7 cellular contexts compared by ENCODE assay signal in the genomic region with DNA sequence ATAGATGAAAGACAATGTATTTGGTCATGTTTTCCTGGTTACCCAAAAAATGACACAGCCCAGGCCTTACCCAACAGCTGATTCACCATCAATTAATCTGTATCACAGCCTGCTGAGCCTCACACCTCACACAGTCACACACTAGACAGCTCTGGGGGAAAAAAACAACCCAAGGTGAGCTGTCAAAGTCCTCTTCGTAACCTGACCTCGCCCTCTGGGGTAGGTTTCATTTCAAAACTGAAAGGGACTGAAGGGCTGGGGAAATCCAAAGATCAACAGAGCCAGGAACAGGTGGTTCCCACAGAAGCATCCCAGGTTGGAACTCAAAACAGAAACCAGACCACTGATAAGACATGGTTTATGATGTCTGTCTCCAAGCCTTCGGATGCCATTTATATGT. TPM values are rescaled to one million over a fixed set of nuclear protein-coding genes. Genes with fewer than 3 reads are reported as not detected.
DNase-seq lines count a peak whose midpoint lies in the region; ATAC-seq and TF ChIP-seq lines count a peak whose summit lies in the region.

No MANE protein-coding gene starts in this region.

- H3K36me3 Mint-ChIP-seq in activated T-cell treated with anti-CD3 and anti-CD28 coated beads, Interleukin-2, amount 50 U/mL, for 4 hours (ENCODE audit: insufficient read depth), result peaks cover 38% of the 10 kb centered on the region

- H3K36me3 ChIP-seq in liver (ENCODE audit: control insufficient read depth in 4 of 4, insufficient read depth in 3 of 4, low read depth in 1 of 4, low read length in 3 of 4), result peaks cover 0 to 20% (median 8%) of the 10 kb centered on the region in 4 donors
- peaks cover 2 to 4% of the 10 kb centered on the region in 2 donors for H3K36me3 ChIP-seq in aorta (ENCODE audit: control insufficient read depth in 1 of 2, insufficient read depth in 2 of 2, low read length in 1 of 2)

- peaks cover 45% of the 10 kb centered on the region for H3K4me1 Mint-ChIP-seq in activated T-cell treated with anti-CD3 and anti-CD28 coated beads, Interleukin-2, amount 50 U/mL, for 4 hours (ENCODE audit: low read depth)

- no peaks in the 10 kb centered on the region for H3K27me3 ChIP-seq in liver (ENCODE audit: control insufficient read depth in 4 of 4, insufficient read depth in 4 of 4, low read length in 3 of 4)
- H3K27me3 ChIP-seq in aorta (ENCODE audit: control insufficient read depth in 1 of 2, insufficient read depth in 2 of 2, low read length in 1 of 2), result no peaks in the 10 kb centered on the region

- peak overlapping the region; percentile 25 to 86 for H3K9ac ChIP-seq in liver (ENCODE audit: low read depth in 1 of 2, low read length in 2 of 2)

- WGBS in liver, result 27% methylated on average over 3 of the region's 3 CpGs
- 93 to 96% methylated on average over 3 of the region's 3 CpGs for WGBS in aorta, 2 donors

- intact Hi-C loops in aorta (cut with DNase I), result loop anchor here in 1 of 2 donors (5.0 to 10.0 kb wide), 2 partner anchors 37 to 334 kb away; no protein-coding TSS in a partner anchor

- no peaks in the 10 kb centered on the region for H3K27me3 Mint-ChIP-seq in activated T-cell treated with anti-CD3 and anti-CD28 coated beads, Interleukin-2, amount 50 U/mL, for 4 hours (ENCODE audit: low read depth)

- TF ChIP-seq RAD21 in liver (IDR thresholded peaks at IDR 0.05), result peak; percentile 60 to 64

- H3K4me3 ChIP-seq in liver (ENCODE audit: low read depth in 1 of 3, low read length in 3 of 3) (no peak overlapping the region), aorta (ENCODE audit: low read length in 2 of 2) (no peak overlapping the region)

- no peak for TF ChIP-seq CTCF in liver (IDR thresholded peaks at IDR 0.05; ENCODE audit: low read depth, low read length, missing input control)

- H3K4me1 ChIP-seq in liver (ENCODE audit: control insufficient read depth in 4 of 4, insufficient read depth in 4 of 4, low read length in 3 of 4) (peaks cover 0 to 27% (median 8%) of the 10 kb centered on the region in 4 donors), aorta (ENCODE audit: control insufficient read depth in 1 of 2, insufficient read depth in 2 of 2, low read length in 2 of 2) (no peaks in the 10 kb centered on the region)

- H3K9me3 ChIP-seq in liver (ENCODE audit: control insufficient read depth in 4 of 4, low read length in 3 of 4), result no peaks in the 10 kb centered on the region
- no peaks in the 10 kb centered on the region for H3K9me3 ChIP-seq in aorta (ENCODE audit: control insufficient read depth, low read length)

- peak overlapping the region; percentile 39 for H3K4me3 Mint-ChIP-seq in activated T-cell treated with anti-CD3 and anti-CD28 coated beads, Interleukin-2, amount 50 U/mL, for 4 hours

- ATAC-seq in GM21360 (IDR thresholded peaks at IDR 0.05; ENCODE audit: unreplicated experiment), result peak; percentile 63
- ATAC-seq in HG03565 (IDR thresholded peaks at IDR 0.05; ENCODE audit: unreplicated experiment), result peak; percentile 59
- ATAC-seq in activated T-cell treated with anti-CD3 and anti-CD28 coated beads, Interleukin-2, amount 50 U/mL, for 4 hours, result peak; percentile 99
- peak; percentile 99 for ATAC-seq in stimulated activated naive CD8-positive, alpha-beta T cell treated with anti-CD3 and anti-CD28 coated beads, Interleukin-15, Interleukin-2, amounts not matched to agents 100 U/mL and 50 U/mL, for 24 hours
- ATAC-seq in aorta (ENCODE audit: low FRiP score), result no peak

- no peaks in the 10 kb centered on the region for H3K9me3 Mint-ChIP-seq in activated T-cell treated with anti-CD3 and anti-CD28 coated beads, Interleukin-2, amount 50 U/mL, for 4 hours

- DNase-seq in activated T-cell treated with anti-CD3 and anti-CD28 coated beads, Interleukin-2, amount 50 U/mL, for 4 hours, result peak; percentile 70
- peak; percentile 69 for DNase-seq in stimulated activated naive CD8-positive, alpha-beta T cell treated with anti-CD3 and anti-CD28 coated beads, Interleukin-15, Interleukin-2, amounts not matched to agents 100 U/mL and 50 U/mL, for 24 hours
- DNase-seq in glomerular visceral epithelial cell (ENCODE audit: extremely low spot score) (no peak), aorta (no peak)

- H3K27ac ChIP-seq in liver (ENCODE audit: low read depth in 1 of 2, low read length in 2 of 2) (peak overlapping the region; percentile 94 to 95), aorta (ENCODE audit: low read depth in 1 of 2, low read length in 2 of 2) (no peak overlapping the region)

TF ChIP-seq in liver, 16 proteins besides CTCF, POLR2A, EP300 and RAD21:
- TF ChIP-seq RXRA (IDR thresholded peaks at IDR 0.05), result peak; percentile 92
- peak; percentile 77 for TF ChIP-seq REST (IDR thresholded peaks at IDR 0.05)
- peak; percentile 34 for TF ChIP-seq TAF1 (conservative IDR thresholded peaks at IDR 0.05)
- peak; percentile 82 for TF ChIP-seq FOXA2 (IDR thresholded peaks at IDR 0.05)
- TF ChIP-seq HNF4A (conservative IDR thresholded peaks at IDR 0.05), result peak; percentile 96 to 98
- TF ChIP-seq, protein P1, sequence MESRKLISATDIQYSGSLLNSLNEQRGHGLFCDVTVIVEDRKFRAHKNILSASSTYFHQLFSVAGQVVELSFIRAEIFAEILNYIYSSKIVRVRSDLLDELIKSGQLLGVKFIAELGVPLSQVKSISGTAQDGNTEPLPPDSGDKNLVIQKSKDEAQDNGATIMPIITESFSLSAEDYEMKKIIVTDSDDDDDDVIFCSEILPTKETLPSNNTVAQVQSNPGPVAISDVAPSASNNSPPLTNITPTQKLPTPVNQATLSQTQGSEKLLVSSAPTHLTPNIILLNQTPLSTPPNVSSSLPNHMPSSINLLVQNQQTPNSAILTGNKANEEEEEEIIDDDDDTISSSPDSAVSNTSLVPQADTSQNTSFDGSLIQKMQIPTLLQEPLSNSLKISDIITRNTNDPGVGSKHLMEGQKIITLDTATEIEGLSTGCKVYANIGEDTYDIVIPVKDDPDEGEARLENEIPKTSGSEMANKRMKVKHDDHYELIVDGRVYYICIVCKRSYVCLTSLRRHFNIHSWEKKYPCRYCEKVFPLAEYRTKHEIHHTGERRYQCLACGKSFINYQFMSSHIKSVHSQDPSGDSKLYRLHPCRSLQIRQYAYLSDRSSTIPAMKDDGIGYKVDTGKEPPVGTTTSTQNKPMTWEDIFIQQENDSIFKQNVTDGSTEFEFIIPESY (IDR thresholded peaks at IDR 0.05), result peak; percentile 73
- no peak for TF ChIP-seq ATF3 (IDR thresholded peaks at IDR 0.05)
- peak; percentile 76 for TF ChIP-seq HNF4G (IDR thresholded peaks at IDR 0.05)
- peak; percentile 93 for TF ChIP-seq FOXA1 (IDR thresholded peaks at IDR 0.05)
- TF ChIP-seq NR2F2 (IDR thresholded peaks at IDR 0.05), result peak; percentile 34
- TF ChIP-seq, protein P2, sequence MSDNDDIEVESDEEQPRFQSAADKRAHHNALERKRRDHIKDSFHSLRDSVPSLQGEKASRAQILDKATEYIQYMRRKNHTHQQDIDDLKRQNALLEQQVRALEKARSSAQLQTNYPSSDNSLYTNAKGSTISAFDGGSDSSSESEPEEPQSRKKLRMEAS (IDR thresholded peaks at IDR 0.05), result peak; percentile 88
- TF ChIP-seq SP1 (IDR thresholded peaks at IDR 0.05), result peak; percentile 95
- peak in 1 of 2 donors; percentile 14 for TF ChIP-seq EGR1 (IDR thresholded peaks at IDR 0.05; ENCODE audit: low read depth in 2 of 2)
- TF ChIP-seq YY1 (IDR thresholded peaks at IDR 0.05), result peak; percentile 61
- TF ChIP-seq JUND (IDR thresholded peaks at IDR 0.05), result peak in 1 of 2 donors; percentile 82
- peak in 1 of 2 donors; percentile 44 for TF ChIP-seq GABPA (IDR thresholded peaks at IDR 0.05 in 1 of 2, conservative IDR thresholded peaks at IDR 0.05 in 1 of 2)
TF ChIP-seq in liver: peak in this region for 15.

RNA-seq across cellular contexts. Expression of gene PCBP1, which starts 18.2 kb away (rescaled TPM):
- total RNA-seq in activated T-cell treated with anti-CD3 and anti-CD28 coated beads, Interleukin-2, amount 50 U/mL, for 4 hours, result 100 to 1,000 TPM; 427 to 493 (median 462) TPM
- 10 to 100 TPM; 64.0 to 87.9 TPM for total RNA-seq in liver
- 100 to 1,000 TPM in 1 of 2 donors, 10 to 100 TPM in 1; 88.0 to 202 TPM for polyA plus RNA-seq in liver
- 100 to 1,000 TPM; 263 to 288 TPM for total RNA-seq in aorta
- 100 to 1,000 TPM; 249 to 259 TPM for polyA plus RNA-seq in aorta

Comparison
In these comparisons a context has a peak if more than half of its experiments do, and no peak if none do; other contexts are left out.
1. DNase-seq: peak in activated T-cell treated with anti-CD3 and anti-CD28 coated beads, Interleukin-2, amount 50 U/mL, for 4 hours (single experiment) and stimulated activated naive CD8-positive, alpha-beta T cell treated with anti-CD3 and anti-CD28 coated beads, Interleukin-15, Interleukin-2, amounts not matched to agents 100 U/mL and 50 U/mL, for 24 hours (single experiment); none in glomerular visceral epithelial cell (single experiment) and aorta (0 of 2).
2. H3K27ac ChIP-seq: peak in liver (2 of 2); none in aorta (0 of 2).